Comparison of ENCODE assay signal across 20 cellular contexts in the genomic region with DNA sequence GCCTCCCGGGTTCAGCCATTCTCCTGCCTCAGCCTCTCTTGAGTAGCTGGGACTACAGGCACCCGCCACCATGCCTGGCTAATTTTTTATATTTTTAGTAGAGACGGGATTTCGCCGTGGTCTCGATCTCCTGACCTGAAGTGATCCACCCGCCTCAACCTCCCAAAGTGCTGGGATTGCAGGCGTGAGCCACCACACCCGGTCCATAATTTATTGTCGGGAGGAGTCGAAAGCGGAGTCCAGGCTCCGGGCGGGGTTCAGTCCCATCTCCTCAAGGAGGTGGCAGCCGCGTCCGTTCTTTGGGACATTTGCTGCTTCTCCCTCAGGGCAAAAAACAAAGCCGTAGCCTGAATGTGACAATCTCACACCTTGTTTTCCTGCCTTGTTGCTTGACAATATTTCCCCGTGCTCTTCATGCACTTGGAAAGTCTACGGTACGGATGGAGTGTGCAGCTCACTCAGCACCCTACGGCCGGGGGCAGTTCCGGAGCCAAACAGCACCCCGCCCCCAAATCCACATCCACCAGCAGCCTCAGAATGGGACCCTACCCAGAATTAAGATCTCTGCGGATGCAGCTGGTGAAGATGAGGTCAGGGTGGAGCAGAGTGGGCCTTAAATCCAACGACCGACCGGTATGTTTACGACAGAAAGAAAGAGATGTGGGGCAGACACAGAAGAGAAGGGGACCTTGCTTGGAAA.
"Had no signal": no experiment of that assay in that cellular context is flagged by ENCODE, and none has a peak within 500 bp of the region (broad histone marks: within the 10 kb centered on the region; RNA-seq: fewer than 3 reads in every experiment).

No MANE protein-coding gene starts in this region.

- H3K4me1 ChIP-seq: parathyroid adenoma, upper lobe of left lung had no signal

- H3K9me3 ChIP-seq: upper lobe of left lung had no signal

- FAIRE-seq: endothelial cell of umbilical vein had no signal

- DNase-seq: activated CD4-positive, alpha-beta memory T cell treated with anti-CD3 and anti-CD28 coated beads for 36 hours; activated CD4-positive, alpha-beta T cell treated with anti-CD3 and anti-CD28 coated beads for 1 hour; activated gamma-delta T cell treated with Interleukin-2 at 50 U/mL for 16 hours; activated T-cell treated with anti-CD3 and anti-CD28 coated beads, Interleukin-2, amount 50 U/mL, for 4 hours; amniotic stem cell; cortex of kidney; effector CD4-positive, alpha-beta T cell; foreskin fibroblast; immature natural killer cell; mammary epithelial cell; naive B cell; stimulated activated naive CD8-positive, alpha-beta T cell treated with anti-CD3 and anti-CD28 coated beads, Interleukin-15, Interleukin-2, amounts not matched to agents 100 U/mL and 50 U/mL, for 24 hours; upper lobe of left lung had no signal

- H3K27ac ChIP-seq: parathyroid adenoma, skin epidermis, upper lobe of left lung had no signal

- H3K27me3 Mint-ChIP-seq: activated CD4-positive, alpha-beta memory T cell treated with anti-CD3 and anti-CD28 coated beads for 36 hours; activated naive CD8-positive, alpha-beta T cell; brain; central memory CD8-positive, alpha-beta T cell; naive B cell had no signal

- H2AFZ ChIP-seq: parathyroid adenoma had no signal

- H3K4me1 Mint-ChIP-seq: brain; central memory CD8-positive, alpha-beta T cell; immature natural killer cell had no signal

- H3K9me3 Mint-ChIP-seq: activated CD4-positive, alpha-beta memory T cell treated with anti-CD3 and anti-CD28 coated beads for 36 hours; activated T-cell treated with anti-CD3 and anti-CD28 coated beads, Interleukin-2, amount 50 U/mL, for 4 hours; brain; central memory CD8-positive, alpha-beta T cell had no signal

- H3K4me3 ChIP-seq: skin epidermis, upper lobe of left lung had no signal

- ATAC-seq: activated T-cell treated with anti-CD3 and anti-CD28 coated beads, Interleukin-2, amount 50 U/mL, for 4 hours; SK-N-SH treated with all-trans-retinoic acid at 6 μM for 48 hours; stimulated activated naive CD8-positive, alpha-beta T cell treated with anti-CD3 and anti-CD28 coated beads, Interleukin-15, Interleukin-2, amounts not matched to agents 100 U/mL and 50 U/mL, for 24 hours had no signal

- H3K27ac Mint-ChIP-seq: activated CD4-positive, alpha-beta memory T cell treated with anti-CD3 and anti-CD28 coated beads for 36 hours; activated naive CD8-positive, alpha-beta T cell had no signal

- H3K9ac ChIP-seq: parathyroid adenoma had no signal

- H3K4me3 Mint-ChIP-seq: activated CD4-positive, alpha-beta memory T cell treated with anti-CD3 and anti-CD28 coated beads for 36 hours; activated naive CD8-positive, alpha-beta T cell; activated T-cell treated with anti-CD3 and anti-CD28 coated beads, Interleukin-2, amount 50 U/mL, for 4 hours; brain; central memory CD8-positive, alpha-beta T cell; immature natural killer cell; naive B cell had no signal

- H3K27me3 ChIP-seq: upper lobe of left lung had no signal

- H3K79me2 ChIP-seq: parathyroid adenoma had no signal
